Comparison of ENCODE assay signal across 23 cellular contexts in genomic region chr7:80974396-80975358, GRCh38. TPM values are rescaled to one million over a fixed set of nuclear protein-coding genes. Genes with fewer than 3 reads are reported as not detected.
"Had no signal": no experiment of that assay in that cellular context is flagged by ENCODE, and none has a peak within 500 bp of the region (broad histone marks: within the 10 kb centered on the region; RNA-seq: fewer than 3 reads in every experiment).

No MANE protein-coding gene starts in this region.

- DNase-seq: activated CD4-positive, alpha-beta memory T cell treated with anti-CD3 and anti-CD28 coated beads, Interleukin-2, amount 10 ng/mL, durations not matched to agents 7 days and 5 days; activated CD4-positive, alpha-beta T cell treated with anti-CD3 and anti-CD28 coated beads for 1 hour; activated CD4-positive, alpha-beta T cell treated with anti-CD3 and anti-CD28 coated beads, Interleukin-2, amount 10 ng/mL, durations not matched to agents 7 days and 5 days; activated CD8-positive, alpha-beta memory T cell treated with anti-CD3 and anti-CD28 coated beads, Interleukin-2, amount 50 U/mL, for 48 hours; activated naive CD8-positive, alpha-beta T cell treated with anti-CD3 and anti-CD28 coated beads, Interleukin-2, amount 50 U/mL, for 24 hours; activated T-cell treated with anti-CD3 and anti-CD28 coated beads, Interleukin-2, amount 50 U/mL, for 24 hours; brain microvascular endothelial cell; cortex of kidney; foreskin fibroblast; heart left ventricle; hypothalamus; left lung; lower lobe of right lung; mesendoderm; natural killer cell; stimulated activated CD4-positive, alpha-beta T cell treated with anti-CD3 and anti-CD28 coated beads, Interleukin-2, amount 100 ng/mL, for 48 hours; stimulated activated naive CD8-positive, alpha-beta T cell treated with anti-CD3 and anti-CD28 coated beads, Interleukin-15, Interleukin-2, amounts not matched to agents 100 U/mL and 50 U/mL, for 24 hours; T-helper 17 cell; trophoblast cell had no signal

- ATAC-seq: activated naive CD8-positive, alpha-beta T cell treated with anti-CD3 and anti-CD28 coated beads, Interleukin-2, amount 50 U/mL, for 24 hours; activated T-helper 17 cell treated with anti-CD3 and anti-CD28 coated beads, Interleukin-2, amount 50 U/mL, for 72 hours; heart left ventricle; left lung; lower lobe of right lung; natural killer cell; stimulated activated naive CD8-positive, alpha-beta T cell treated with anti-CD3 and anti-CD28 coated beads, Interleukin-15, Interleukin-2, amounts not matched to agents 100 U/mL and 50 U/mL, for 24 hours; T-helper 17 cell had no signal

- H3K27me3 ChIP-seq: brain microvascular endothelial cell, heart left ventricle, left lung, neural progenitor cell, vagina had no signal

- H3K9me3 ChIP-seq: lower lobe of right lung, thoracic aorta, vagina had no signal

- H3K27ac ChIP-seq: brain microvascular endothelial cell, heart left ventricle, left lung, lower lobe of right lung, neural progenitor cell, thoracic aorta, vagina had no signal

- H3K36me3 ChIP-seq: brain microvascular endothelial cell, heart left ventricle, left lung, lower lobe of right lung, neural progenitor cell, thoracic aorta, vagina had no signal

- H3K4me1 ChIP-seq: heart left ventricle, left lung, lower lobe of right lung, neural progenitor cell, vagina had no signal

- H3K4me3 ChIP-seq: heart left ventricle, left lung, lower lobe of right lung, neural progenitor cell, thoracic aorta, vagina had no signal

RNA-seq across cellular contexts. Expression of gene SEMA3C, which starts 55.8 kb away (rescaled TPM):
- total RNA-seq: activated CD4-positive, alpha-beta memory T cell treated with anti-CD3 and anti-CD28 coated beads, Interleukin-2, amount 10 ng/mL, durations not matched to agents 7 days and 5 days; activated CD4-positive, alpha-beta T cell treated with anti-CD3 and anti-CD28 coated beads, Interleukin-2, amount 10 ng/mL, durations not matched to agents 7 days and 5 days; activated T-helper 17 cell treated with anti-CD3 and anti-CD28 coated beads, Interleukin-2, amount 50 U/mL, for 72 hours had no signal
